In genomic region chr3:29297998-29298397, GRCh38 we compare ENCODE assay signal across 23 cellular contexts.
"Had no signal": no experiment of that assay in that cellular context is flagged by ENCODE, and none has a peak within 500 bp of the region (broad histone marks: within the 10 kb centered on the region; RNA-seq: fewer than 3 reads in every experiment).

No MANE protein-coding gene starts in this region.

- H3K4me2 ChIP-seq: hepatocyte had no signal

- H2AFZ ChIP-seq: hepatocyte had no signal

- H3K9me3 Mint-ChIP-seq: mesothelial cell of epicardium, naive B cell had no signal

- H3K4me3 ChIP-seq: coronary artery, dorsolateral prefrontal cortex, esophagus muscularis mucosa, gastroesophageal sphincter, heart left ventricle, hepatocyte, left lung, lower lobe of right lung, mucosa of descending colon had no signal

- ATAC-seq: foreskin keratinocyte, gastroesophageal sphincter, heart left ventricle, left cardiac atrium, left lung, left ventricle myocardium superior, lower lobe of right lung, mucosa of descending colon had no signal

- H3K9me3 ChIP-seq: esophagus muscularis mucosa, gastroesophageal sphincter, heart left ventricle, left lung, lower lobe of right lung, mucosa of descending colon had no signal

- FAIRE-seq: colon, endothelial cell of umbilical vein, frontal cortex, islet of Langerhans, keratinocyte had no signal

- H3K27ac Mint-ChIP-seq: mesothelial cell of epicardium, naive B cell had no signal

- DNase-seq: dermis blood vessel endothelial cell; dorsolateral prefrontal cortex; effector CD4-positive, alpha-beta T cell; effector memory CD4-positive, alpha-beta T cell; foreskin keratinocyte; heart left ventricle; left cardiac atrium; left lung; left ventricle myocardium superior; lower lobe of right lung; mesenchymal stem cell; mucosa of descending colon; naive B cell had no signal

- H3K36me3 Mint-ChIP-seq: mesothelial cell of epicardium, naive B cell had no signal

- H3K27me3 ChIP-seq: esophagus muscularis mucosa, foreskin keratinocyte, gastroesophageal sphincter, heart left ventricle, hepatocyte, left lung had no signal

- H3K36me3 ChIP-seq: esophagus muscularis mucosa, gastroesophageal sphincter, heart left ventricle, left lung, lower lobe of right lung had no signal

- H3K4me3 Mint-ChIP-seq: mesothelial cell of epicardium, naive B cell had no signal

- H3K27ac ChIP-seq: coronary artery, dorsolateral prefrontal cortex, esophagus muscularis mucosa, foreskin keratinocyte, gastroesophageal sphincter, heart left ventricle, hepatocyte, left lung, lower lobe of right lung had no signal

- H3K4me1 ChIP-seq: foreskin keratinocyte, left lung, lower lobe of right lung had no signal
